18 cellular contexts compared by ENCODE assay signal in genomic region chr22:49915610-49916009, GRCh38. TPM values are rescaled to one million over a fixed set of nuclear protein-coding genes. Genes with fewer than 3 reads are reported as not detected.
DNase-seq lines count a peak whose midpoint lies in the region; ATAC-seq, FAIRE-seq and TF ChIP-seq lines count a peak whose summit lies in the region.
"Had no signal": no experiment of that assay in that cellular context is flagged by ENCODE, and none has a peak within 500 bp of the region (broad histone marks: within the 10 kb centered on the region; RNA-seq: fewer than 3 reads in every experiment).

No MANE protein-coding gene starts in this region.

- no peak overlapping the region for H3K27ac ChIP-seq in GM12878 (ENCODE audit: control insufficient read depth, insufficient read depth)
- no peak overlapping the region for H3K27ac ChIP-seq in HepG2 (ENCODE audit: extremely low read length, insufficient read depth, low read length)
- H3K27ac ChIP-seq in psoas muscle = no peak overlapping the region

- TF ChIP-seq CTCF in GM12878 (IDR thresholded peaks at IDR 0.05 in 2 of 3, conservative IDR thresholded peaks at IDR 0.05 in 1 of 3; ENCODE audit: control insufficient read depth in 2 of 3, extremely low read depth in 1 of 3, insufficient read depth in 1 of 3, low read depth in 3 of 3, low read length in 3 of 3) (no peak), HepG2 (CRISPR knock-in tag; IDR thresholded peaks at IDR 0.05) (no peak), psoas muscle (IDR thresholded peaks at IDR 0.05) (no peak)

- no peak for FAIRE-seq in GM12878 (lab: Jason Lieb, UNC)
- FAIRE-seq in HepG2 (lab: Jason Lieb, UNC) = no peak
- FAIRE-seq: A204.1 had no signal

- no peak for TF ChIP-seq RAD21 in GM12878 (IDR thresholded peaks at IDR 0.05; ENCODE audit: insufficient read depth, low read depth, low read length)
- TF ChIP-seq RAD21 in HepG2 (CRISPR knock-in tag; IDR thresholded peaks at IDR 0.05) = no peak

- intact Hi-C loops in left cardiac atrium (cut with DNase I) (loop anchor here in 1 of 2 donors (5.0 to 10.0 kb wide), 2 partner anchors 58 to 131 kb away; no protein-coding TSS in a partner anchor), left ventricle myocardium superior (cut with micrococcal nuclease) (no loop called here), GM12878 (cut with micrococcal nuclease; ENCODE audit: unreplicated experiment) (no loop called here), HepG2 (cut with micrococcal nuclease; ENCODE audit: unreplicated experiment) (no loop called here), psoas muscle (cut with DNase I) (loop anchor here in 1 of 2 donors (10.0 kb wide), 1 partner anchor 61 kb away; the partner anchor contains the start of gene ZBED4)

- H3K9ac ChIP-seq in GM12878 (ENCODE audit: control insufficient read depth, insufficient read depth, low read length) = no peak overlapping the region
- no peak overlapping the region for H3K9ac ChIP-seq in HepG2 (ENCODE audit: insufficient read depth, low read depth, low read length)

- H4K20me1 ChIP-seq in GM12878 (ENCODE audit: control insufficient read depth, insufficient read depth) = no peaks in the 10 kb centered on the region
- H4K20me1 ChIP-seq in HepG2 (ENCODE audit: insufficient read depth, low read length) = no peaks in the 10 kb centered on the region

- TF ChIP-seq EP300 in GM12878 (IDR thresholded peaks at IDR 0.05; ENCODE audit: borderline replicate concordance in 1 of 2, control insufficient read depth in 1 of 2, low read depth in 2 of 2, low read length in 2 of 2) = no peak
- TF ChIP-seq EP300 in HepG2 (IDR thresholded peaks at IDR 0.05; ENCODE audit: low read depth in 2 of 2, low read length in 2 of 2) = no peak
- TF ChIP-seq EP300 in HepG2 (CRISPR knock-in tag; IDR thresholded peaks at IDR 0.05; ENCODE audit: borderline replicate concordance) = no peak

- WGBS in GM12878 (ENCODE audit: insufficient coverage, insufficient replicate concordance, low lambda C conversion rate, missing lambda C conversion rate) = 93% methylated on average over 12 of the region's 12 CpGs
- over 99% methylated on average over 10 of the region's 12 CpGs for WGBS in HepG2 (ENCODE audit: low lambda C conversion rate)
- 89 to 94% (median 92%) methylated on average over 12 of the region's 12 CpGs for WGBS in psoas muscle, 3 donors

- POLR2A ChIA-PET in GM12878 (lab: Charles Lee) (interaction anchor here (1.2 kb wide), 2 partner anchors 11 to 60 kb away, joined by 3 to 5 read pairs; no protein-coding TSS in a partner anchor), HepG2 (lab: Yijun Ruan, JAX) (no interaction called here)

- CTCF ChIA-PET in GM12878 (lab: Yijun Ruan, JAX) (interaction anchor here (1.5 kb wide), 1 partner anchor 148 kb away, joined by 6 read pairs; no protein-coding TSS in a partner anchor), HepG2 (lab: Yijun Ruan, JAX; ENCODE audit: low intra/inter-chr PET ratio, low total read pairs) (no interaction called here)

- ATAC-seq in left cardiac atrium (no peak), left ventricle myocardium superior (no peak), GM12878 (no peak), HepG2 (no peak), psoas muscle (no peak), HG02970 (IDR thresholded peaks at IDR 0.05; ENCODE audit: low FRiP score, unreplicated experiment) (no peak), HG03521 (IDR thresholded peaks at IDR 0.05; ENCODE audit: unreplicated experiment) (no peak)
- ATAC-seq: PC-3 had no signal

- BruUV-seq in GM12878 (replicated peaks; lab: Mats Ljungman, UMichigan) (no TSS peak), HepG2 (replicated peaks; lab: Mats Ljungman, UMichigan) (no TSS peak)

- RAD21 ChIA-PET in GM12878 (lab: Charles Lee; ENCODE audit: unreplicated experiment) = no interaction called here

- H3K36me3 ChIP-seq in GM12878 (ENCODE audit: control insufficient read depth in 2 of 2, insufficient read depth in 2 of 2, low read length in 1 of 2) = peaks cover 0 to 5% of the 10 kb centered on the region in 2 experiments; a peak in 3 of 4 replicates
- H3K36me3 ChIP-seq in HepG2 (replicated peaks in 1 of 2; ENCODE audit: control insufficient read depth in 1 of 2, insufficient read depth in 2 of 2, low read length in 2 of 2) = peaks cover 4 to 28% of the 10 kb centered on the region in 2 experiments; a peak in 4 of 5 replicates
- peaks cover 5 to 36% of the 10 kb centered on the region in 2 donors for H3K36me3 ChIP-seq in psoas muscle (ENCODE audit: insufficient read depth in 1 of 2, low read depth in 1 of 2)

- H3K79me2 ChIP-seq in GM12878 (ENCODE audit: control insufficient read depth, insufficient read depth, low read length) = peaks cover 26% of the 10 kb centered on the region
- peaks cover 10% of the 10 kb centered on the region for H3K79me2 ChIP-seq in HepG2 (ENCODE audit: insufficient read depth, low read length)

- H3K4me3 ChIP-seq in GM12878 = no peak overlapping the region
- H3K4me3 ChIP-seq in HepG2 (replicated peaks in 1 of 3; ENCODE audit: insufficient read depth in 1 of 3, low read depth in 2 of 3, low read length in 3 of 3) = no peak overlapping the region
- H3K4me3 ChIP-seq in psoas muscle = no peak overlapping the region

- SMC1A ChIA-PET in GM12878 (lab: Charles Lee; ENCODE audit: uncharacterized antibody, unreplicated experiment) = interaction anchor here (0.7 to 3.0 kb wide), 2 partner anchors 34 to 289 kb away, joined by 3 to 8 read pairs; no protein-coding TSS in a partner anchor

- H2AFZ ChIP-seq in GM12878 (ENCODE audit: control insufficient read depth, low read depth, low read length) (no peak overlapping the region), HepG2 (ENCODE audit: low read length) (no peak overlapping the region)

- in situ Hi-C loops in GM12878 (cut with MboI) (no loop called here), HepG2 (cut with HindIII; ENCODE audit: extremely low pct_ligation_motif_present, low pct_unique_long_range_greater_than_20kb) (no loop called here)

- DNase-seq in left cardiac atrium = peak; percentile 13
- no peak for DNase-seq in left ventricle myocardium superior
- no peak for DNase-seq in GM12878 (ENCODE audit: low read depth, low spot score)
- DNase-seq in HepG2 (ENCODE audit: low spot score) = no peak
- DNase-seq in psoas muscle = peak; percentile 10 to 47
- no peak for DNase-seq in KG1 (lab: John Stamatoyannopoulos, UW)
- DNase-seq: C1 segment of cervical spinal cord, COR-L47, H9, MV-4-11, NCI-H1436, NCI-H2029 treated with DMSO at 0.1 percent for 48 hours, NCI-H2171 treated with DMSO at 0.1 percent for 48 hours, NCI-H774, PC-3 had no signal

- H3K4me1 ChIP-seq in GM12878 (ENCODE audit: control insufficient read depth, insufficient read depth, low read length) (peaks cover 15% of the 10 kb centered on the region), HepG2 (ENCODE audit: insufficient read depth, low read length) (peaks cover 31% of the 10 kb centered on the region), psoas muscle (peaks cover 12% of the 10 kb centered on the region)

- H3K27me3 ChIP-seq in GM12878 (replicated peaks in 1 of 2; ENCODE audit: control insufficient read depth in 2 of 2, insufficient read depth in 2 of 2, low read length in 1 of 2) (no peaks in the 10 kb centered on the region), HepG2 (ENCODE audit: control insufficient read depth in 1 of 2, insufficient read depth in 2 of 2, low read length in 2 of 2) (no peaks in the 10 kb centered on the region), psoas muscle (ENCODE audit: insufficient read depth in 3 of 3, low read length in 2 of 3) (no peaks in the 10 kb centered on the region)

- H3K4me2 ChIP-seq in GM12878 (ENCODE audit: control insufficient read depth, insufficient read depth) (no peak overlapping the region), HepG2 (ENCODE audit: low read depth, low read length) (no peak overlapping the region)

- TF ChIP-seq POLR2A in GM12878 (IDR thresholded peaks at IDR 0.05; ENCODE audit: low read depth, low read length) (no peak), HepG2 (IDR thresholded peaks at IDR 0.05; ENCODE audit: insufficient read depth in 1 of 2, low read depth in 2 of 2, low read length in 2 of 2) (no peak)

- H3K9me3 ChIP-seq in GM12878 (replicated peaks; ENCODE audit: control insufficient read depth, insufficient read depth, low read length) (no peaks in the 10 kb centered on the region), HepG2 (ENCODE audit: low read length) (no peaks in the 10 kb centered on the region), psoas muscle (no peaks in the 10 kb centered on the region)

RNA-seq across cellular contexts. Expression of gene ALG12, which starts 2.6 kb away (rescaled TPM):
- total RNA-seq in left cardiac atrium = 10 to 100 TPM; 15.3 to 15.9 TPM
- 16.2 TPM for total RNA-seq in left ventricle myocardium superior
- total RNA-seq in GM12878 (2013; cell fraction: nucleolus; rRNA removed) = 43.7 and 49.4 TPM in 2 replicates
- total RNA-seq in GM12878 (2014; rRNA removed) = 9.8 and 10.5 TPM in 2 replicates
- total RNA-seq in GM12878 (2014; rRNA removed; fragmentation: Illumina TruSeq; extraction: Trizol) = 3.3 and 3.7 TPM in 2 replicates
- 15.8 and 16.6 TPM in 2 replicates for total RNA-seq in GM12878 (2021)
- polyA plus RNA-seq in GM12878 (2011; ENCODE audit: low read depth) = 4.7 TPM
- polyA plus RNA-seq in GM12878 (2011; rRNA removed) = 2.2 and 5.2 TPM in 2 replicates
- 7.2 and 10.1 TPM in 2 replicates for polyA plus RNA-seq in GM12878 (2011; cell fraction: cytosol; rRNA removed)
- polyA plus RNA-seq in GM12878 (2011; cell fraction: nucleus; rRNA removed) = 18.2 and 19.7 TPM in 2 replicates
- 12.4 and 15.1 TPM in 2 replicates for polyA plus RNA-seq in GM12878 (2012)
- polyA plus RNA-seq in GM12878 (2014; fragmentation: Illumina TruSeq; extraction: Trizol) = 0.79 and 4.3 TPM in 2 replicates
- polyA plus RNA-seq in GM12878 (2014; fragmentation: Nextera tagmentation; extraction: Ambion mirVana) = under 1 TPM; 0.22 to 0.37 TPM
- polyA plus RNA-seq in GM12878 (2014; rRNA removed) = 8.0 and 9.7 TPM in 2 replicates
- polyA plus RNA-seq in GM12878 (2016; fragmentation: Nextera tagmentation; extraction: Ambion mirVana) = 10 to 100 TPM; 17.9 to 23.4 TPM
- polyA minus RNA-seq in GM12878 (2011; rRNA and poly(A)+ RNA removed) = 6.0 and 20.6 TPM in 2 replicates
- 3.6 and 4.7 TPM in 2 replicates for polyA minus RNA-seq in GM12878 (2011; cell fraction: cytosol; rRNA and poly(A)+ RNA removed)
- 3.4 and 4.7 TPM in 2 replicates for polyA minus RNA-seq in GM12878 (2011; cell fraction: nucleus; rRNA and poly(A)+ RNA removed)
- 6.6 and 15.8 TPM in 2 replicates for total RNA-seq in HepG2 (2016; rRNA removed; fragmentation: Illumina TruSeq; extraction: Trizol)
- total RNA-seq in HepG2 (2016; cell fraction: cytosol; rRNA removed; fragmentation: Illumina TruSeq; extraction: Trizol; ENCODE audit: low read depth) = 1.5 and 3.0 TPM in 2 replicates
- 6.8 and 15.6 TPM in 2 replicates for total RNA-seq in HepG2 (2016; cell fraction: insoluble cytoplasmic fraction; rRNA removed; fragmentation: Illumina TruSeq; extraction: Trizol)
- total RNA-seq in HepG2 (2016; cell fraction: membrane; rRNA removed; fragmentation: Illumina TruSeq; extraction: Trizol) = 6.4 and 10.5 TPM in 2 replicates
- total RNA-seq in HepG2 (2016; cell fraction: nucleus; rRNA removed; fragmentation: Illumina TruSeq; extraction: Trizol) = 10.6 and 14.2 TPM in 2 replicates
- 7.8 and 9.5 TPM in 2 replicates for polyA plus RNA-seq in HepG2 (2011; rRNA removed)
- polyA plus RNA-seq in HepG2 (2011; cell fraction: cytosol; rRNA removed) = 5.9 and 6.1 TPM in 2 replicates
- 25.1 and 26.7 TPM in 2 replicates for polyA plus RNA-seq in HepG2 (2011; cell fraction: nucleus; rRNA removed)
- polyA plus RNA-seq in HepG2 (2012) = 9.4 and 10.0 TPM in 2 replicates
- 2.9 and 3.3 TPM in 2 replicates for polyA plus RNA-seq in HepG2 (2016; cell fraction: cytosol; fragmentation: Illumina TruSeq; extraction: Trizol; ENCODE audit: low read depth)
- polyA plus RNA-seq in HepG2 (2016; cell fraction: insoluble cytoplasmic fraction; fragmentation: Illumina TruSeq; extraction: Trizol; ENCODE audit: low read depth) = 6.1 and 6.8 TPM in 2 replicates
- 5.6 and 6.9 TPM in 2 replicates for polyA plus RNA-seq in HepG2 (2016; cell fraction: membrane; fragmentation: Illumina TruSeq; extraction: Trizol; ENCODE audit: low read depth)
- polyA plus RNA-seq in HepG2 (2016; cell fraction: nucleus; fragmentation: Illumina TruSeq; extraction: Trizol; ENCODE audit: insufficient read depth, low read depth) = 26.3 and 30.4 TPM in 2 replicates
- polyA minus RNA-seq in HepG2 (2011; rRNA and poly(A)+ RNA removed; ENCODE audit: low replicate concordance) = 5.8 and 12.8 TPM in 2 replicates
- polyA minus RNA-seq in HepG2 (2011; cell fraction: cytosol; rRNA and poly(A)+ RNA removed) = 5.7 and 7.1 TPM in 2 replicates
- 3.4 and 4.5 TPM in 2 replicates for polyA minus RNA-seq in HepG2 (2011; cell fraction: nucleus; rRNA and poly(A)+ RNA removed)
- total RNA-seq in psoas muscle = 10 to 100 TPM in 2 of 4 donors, 1 to 10 TPM in 2; 6.5 to 10.8 (median 8.7) TPM
- polyA plus RNA-seq in psoas muscle = 10 to 100 TPM in 1 of 3 donors, 1 to 10 TPM in 2; 8.0 to 11.0 (median 8.2) TPM

RNA-seq across cellular contexts. Expression of gene CRELD2, which starts 2.8 kb away (rescaled TPM):
- total RNA-seq in left cardiac atrium (10 to 100 TPM; 30.1 to 43.7 TPM), left ventricle myocardium superior (27.4 TPM), GM12878 (2014; rRNA removed) (37.9 and 49.5 TPM in 2 replicates), GM12878 (2014; rRNA removed; fragmentation: Illumina TruSeq; extraction: Trizol) (16.1 and 16.5 TPM in 2 replicates), GM12878 (2021) (40.6 and 48.1 TPM in 2 replicates), HepG2 (2016; rRNA removed; fragmentation: Illumina TruSeq; extraction: Trizol) (19.6 and 44.7 TPM in 2 replicates), psoas muscle (10 to 100 TPM in 3 of 4 donors, 1 to 10 TPM in 1; 9.9 to 14.0 (median 11.5) TPM)
- total RNA-seq in GM12878 (2013; cell fraction: nucleolus; rRNA removed) = 19.9 and 22.8 TPM in 2 replicates
- 17.3 TPM for polyA plus RNA-seq in GM12878 (2011; ENCODE audit: low read depth)
- polyA plus RNA-seq in GM12878 (2011; rRNA removed) (8.4 and 14.0 TPM in 2 replicates), GM12878 (2014; fragmentation: Illumina TruSeq; extraction: Trizol) (3.2 and 11.9 TPM in 2 replicates), GM12878 (2014; fragmentation: Nextera tagmentation; extraction: Ambion mirVana) (10 to 100 TPM in 1 of 2 experiments, 1 to 10 TPM in 1; 9.4 to 15.0 TPM), GM12878 (2014; rRNA removed) (35.7 and 45.0 TPM in 2 replicates), GM12878 (2016; fragmentation: Nextera tagmentation; extraction: Ambion mirVana) (100 to 1,000 TPM in 1 of 2 experiments, 10 to 100 TPM in 1; 97.0 to 111 TPM), HepG2 (2011; rRNA removed) (17.2 and 20.2 TPM in 2 replicates), psoas muscle (10 to 100 TPM in 2 of 3 donors, 1 to 10 TPM in 1; 8.8 to 14.1 (median 11.6) TPM)
- polyA plus RNA-seq in GM12878 (2011; cell fraction: cytosol; rRNA removed) = 22.4 and 29.3 TPM in 2 replicates
- 40.8 and 53.1 TPM in 2 replicates for polyA plus RNA-seq in GM12878 (2011; cell fraction: nucleus; rRNA removed)
- 33.5 and 34.5 TPM in 2 replicates for polyA plus RNA-seq in GM12878 (2012)
- polyA minus RNA-seq in GM12878 (2011; rRNA and poly(A)+ RNA removed) = 5.8 and 7.4 TPM in 2 replicates
- 5.6 TPM in 2 replicates for polyA minus RNA-seq in GM12878 (2011; cell fraction: cytosol; rRNA and poly(A)+ RNA removed)
- polyA minus RNA-seq in GM12878 (2011; cell fraction: nucleus; rRNA and poly(A)+ RNA removed) = 5.1 and 8.7 TPM in 2 replicates
- 22.4 and 24.2 TPM in 2 replicates for total RNA-seq in HepG2 (2016; cell fraction: cytosol; rRNA removed; fragmentation: Illumina TruSeq; extraction: Trizol; ENCODE audit: low read depth)
- 18.8 and 46.8 TPM in 2 replicates for total RNA-seq in HepG2 (2016; cell fraction: insoluble cytoplasmic fraction; rRNA removed; fragmentation: Illumina TruSeq; extraction: Trizol)
- total RNA-seq in HepG2 (2016; cell fraction: membrane; rRNA removed; fragmentation: Illumina TruSeq; extraction: Trizol) = 27.6 and 29.9 TPM in 2 replicates
- total RNA-seq in HepG2 (2016; cell fraction: nucleus; rRNA removed; fragmentation: Illumina TruSeq; extraction: Trizol) = 35.5 and 40.6 TPM in 2 replicates
- 16.7 and 25.6 TPM in 2 replicates for polyA plus RNA-seq in HepG2 (2011; cell fraction: cytosol; rRNA removed)
- polyA plus RNA-seq in HepG2 (2011; cell fraction: nucleus; rRNA removed) = 44.2 and 48.8 TPM in 2 replicates
- 9.4 and 10.2 TPM in 2 replicates for polyA plus RNA-seq in HepG2 (2012)
- polyA plus RNA-seq in HepG2 (2016; cell fraction: cytosol; fragmentation: Illumina TruSeq; extraction: Trizol; ENCODE audit: low read depth) = 25.8 and 29.9 TPM in 2 replicates
- polyA plus RNA-seq in HepG2 (2016; cell fraction: insoluble cytoplasmic fraction; fragmentation: Illumina TruSeq; extraction: Trizol; ENCODE audit: low read depth) = 22.7 and 25.1 TPM in 2 replicates
- polyA plus RNA-seq in HepG2 (2016; cell fraction: membrane; fragmentation: Illumina TruSeq; extraction: Trizol; ENCODE audit: low read depth) = 26.9 and 27.0 TPM in 2 replicates
- polyA plus RNA-seq in HepG2 (2016; cell fraction: nucleus; fragmentation: Illumina TruSeq; extraction: Trizol; ENCODE audit: insufficient read depth, low read depth) = 89.1 and 100 TPM in 2 replicates
- polyA minus RNA-seq in HepG2 (2011; rRNA and poly(A)+ RNA removed; ENCODE audit: low replicate concordance) = 6.9 and 14.7 TPM in 2 replicates
- 4.4 and 5.2 TPM in 2 replicates for polyA minus RNA-seq in HepG2 (2011; cell fraction: cytosol; rRNA and poly(A)+ RNA removed)
- polyA minus RNA-seq in HepG2 (2011; cell fraction: nucleus; rRNA and poly(A)+ RNA removed) = 4.5 and 4.7 TPM in 2 replicates

RNA-seq across cellular contexts. Expression of gene PIM3, which starts 45.0 kb away (rescaled TPM):
- total RNA-seq in left cardiac atrium (10 to 100 TPM; 44.1 to 66.8 TPM), left ventricle myocardium superior (65.1 TPM), GM12878 (2014; rRNA removed) (44.7 and 51.8 TPM in 2 replicates), GM12878 (2014; rRNA removed; fragmentation: Illumina TruSeq; extraction: Trizol) (11.0 and 11.9 TPM in 2 replicates), GM12878 (2021) (59.5 and 60.8 TPM in 2 replicates), HepG2 (2016; rRNA removed; fragmentation: Illumina TruSeq; extraction: Trizol) (18.2 and 31.2 TPM in 2 replicates), psoas muscle (100 to 1,000 TPM in 2 of 4 donors, 10 to 100 TPM in 2; 40.5 to 128 (median 84.5) TPM)
- total RNA-seq in GM12878 (2013; cell fraction: nucleolus; rRNA removed) = 27.8 and 36.0 TPM in 2 replicates
- polyA plus RNA-seq in GM12878 (2011; ENCODE audit: low read depth) = 6.5 TPM
- polyA plus RNA-seq in GM12878 (2011; rRNA removed) (8.6 and 12.4 TPM in 2 replicates), GM12878 (2014; fragmentation: Illumina TruSeq; extraction: Trizol) (2.2 and 6.2 TPM in 2 replicates), GM12878 (2014; fragmentation: Nextera tagmentation; extraction: Ambion mirVana) (1 to 10 TPM in 1 of 2 experiments, under 1 TPM in 1; 0.31 to 1.5 TPM), GM12878 (2014; rRNA removed) (57.0 and 57.8 TPM in 2 replicates), GM12878 (2016; fragmentation: Nextera tagmentation; extraction: Ambion mirVana) (10 to 100 TPM; 12.4 to 34.3 TPM), HepG2 (2011; rRNA removed) (21.6 and 24.1 TPM in 2 replicates), psoas muscle (10 to 100 TPM; 66.4 to 84.5 (median 79.0) TPM)
- 31.3 and 38.2 TPM in 2 replicates for polyA plus RNA-seq in GM12878 (2011; cell fraction: cytosol; rRNA removed)
- 84.4 and 94.5 TPM in 2 replicates for polyA plus RNA-seq in GM12878 (2011; cell fraction: nucleus; rRNA removed)
- polyA plus RNA-seq in GM12878 (2012) = 30.9 and 46.0 TPM in 2 replicates
- polyA minus RNA-seq in GM12878 (2011; rRNA and poly(A)+ RNA removed) = 3.9 and 14.1 TPM in 2 replicates
- polyA minus RNA-seq in GM12878 (2011; cell fraction: cytosol; rRNA and poly(A)+ RNA removed) = 14.2 and 18.4 TPM in 2 replicates
- polyA minus RNA-seq in GM12878 (2011; cell fraction: nucleus; rRNA and poly(A)+ RNA removed) = 22.6 and 39.2 TPM in 2 replicates
- 12.4 and 12.6 TPM in 2 replicates for total RNA-seq in HepG2 (2016; cell fraction: cytosol; rRNA removed; fragmentation: Illumina TruSeq; extraction: Trizol; ENCODE audit: low read depth)
- 17.3 and 32.7 TPM in 2 replicates for total RNA-seq in HepG2 (2016; cell fraction: insoluble cytoplasmic fraction; rRNA removed; fragmentation: Illumina TruSeq; extraction: Trizol)
- total RNA-seq in HepG2 (2016; cell fraction: membrane; rRNA removed; fragmentation: Illumina TruSeq; extraction: Trizol) = 27.1 and 31.2 TPM in 2 replicates
- total RNA-seq in HepG2 (2016; cell fraction: nucleus; rRNA removed; fragmentation: Illumina TruSeq; extraction: Trizol) = 24.6 and 30.5 TPM in 2 replicates
- 21.4 and 47.8 TPM in 2 replicates for polyA plus RNA-seq in HepG2 (2011; cell fraction: cytosol; rRNA removed)
- 121 and 136 TPM in 2 replicates for polyA plus RNA-seq in HepG2 (2011; cell fraction: nucleus; rRNA removed)
- polyA plus RNA-seq in HepG2 (2012) = 22.6 and 36.4 TPM in 2 replicates
- 7.3 and 9.3 TPM in 2 replicates for polyA plus RNA-seq in HepG2 (2016; cell fraction: cytosol; fragmentation: Illumina TruSeq; extraction: Trizol; ENCODE audit: low read depth)
- 21.4 and 25.4 TPM in 2 replicates for polyA plus RNA-seq in HepG2 (2016; cell fraction: insoluble cytoplasmic fraction; fragmentation: Illumina TruSeq; extraction: Trizol; ENCODE audit: low read depth)
- polyA plus RNA-seq in HepG2 (2016; cell fraction: membrane; fragmentation: Illumina TruSeq; extraction: Trizol; ENCODE audit: low read depth) = 17.2 and 17.8 TPM in 2 replicates
- 62.7 and 63.0 TPM in 2 replicates for polyA plus RNA-seq in HepG2 (2016; cell fraction: nucleus; fragmentation: Illumina TruSeq; extraction: Trizol; ENCODE audit: insufficient read depth, low read depth)
- polyA minus RNA-seq in HepG2 (2011; rRNA and poly(A)+ RNA removed; ENCODE audit: low replicate concordance) = 8.8 and 50.3 TPM in 2 replicates
- polyA minus RNA-seq in HepG2 (2011; cell fraction: cytosol; rRNA and poly(A)+ RNA removed) = 23.0 and 37.5 TPM in 2 replicates
- polyA minus RNA-seq in HepG2 (2011; cell fraction: nucleus; rRNA and poly(A)+ RNA removed) = 17.0 and 22.8 TPM in 2 replicates

Comparison
In these comparisons a context has a peak if more than half of its experiments do, and no peak if none do; other contexts are left out.
1. DNase-seq: peak in left cardiac atrium (single experiment) and psoas muscle (2 of 2); none in left ventricle myocardium superior (single experiment), GM12878 (single experiment), HepG2 (single experiment) and KG1 (single experiment).